Comparison of ENCODE assay signal across 1 cellular context in the genomic region with DNA sequence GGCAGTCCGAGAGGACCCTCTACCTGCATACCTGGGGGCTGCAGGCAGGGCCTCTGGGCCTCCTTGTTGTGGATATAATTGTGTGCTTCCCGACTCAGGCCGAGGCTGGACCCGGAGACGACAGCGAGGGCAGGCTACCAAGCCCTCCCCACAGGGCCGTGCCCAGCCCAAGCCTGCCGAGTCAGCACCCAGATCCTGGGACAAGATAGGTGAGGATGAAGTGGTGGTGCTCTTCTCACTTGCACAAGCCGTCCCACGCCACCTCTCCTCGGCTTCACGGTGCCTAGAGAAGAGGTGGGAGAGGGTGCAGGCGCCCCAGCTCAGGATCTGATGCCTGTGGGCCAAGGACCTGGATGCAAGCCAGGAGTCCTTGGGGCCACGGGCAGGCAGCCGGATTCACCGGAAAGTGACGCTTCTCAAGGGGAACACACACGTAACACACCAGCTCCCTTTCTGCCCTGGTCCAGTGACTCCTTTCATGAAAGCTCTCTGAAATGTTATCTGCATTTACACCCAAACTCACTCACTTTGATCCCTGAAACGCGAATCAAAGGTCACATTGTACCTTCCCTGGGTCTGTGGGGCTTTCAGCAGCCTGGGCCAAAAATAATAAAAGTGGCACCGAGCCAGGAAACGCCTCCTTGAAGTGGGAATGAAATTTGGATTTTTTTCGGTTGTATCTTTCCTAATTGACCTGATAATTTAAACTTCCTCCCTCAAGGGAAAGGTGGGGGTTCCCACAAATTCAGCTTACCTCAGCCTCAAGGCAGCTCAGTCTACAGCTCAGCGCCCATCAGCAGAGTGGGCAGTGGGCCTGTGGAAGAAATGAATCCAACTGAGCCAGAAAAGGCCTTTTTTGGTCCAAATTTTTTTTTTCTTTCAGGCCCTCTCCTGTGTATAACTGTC.
TF ChIP-seq lines count a peak whose summit lies in the region.

No MANE protein-coding gene starts in this region.

TF ChIP-seq in endothelial cell of umbilical vein, 7 proteins besides CTCF, POLR2A, EP300 and RAD21:
- TF ChIP-seq JUN (IDR thresholded peaks at IDR 0.05; ENCODE audit: borderline replicate concordance, insufficient read depth, insufficient read length, low read depth), result no peak
- peak; percentile 25 for TF ChIP-seq POLR2AphosphoS5 (IDR thresholded peaks at IDR 0.05; ENCODE audit: insufficient read depth, low read depth, low read length)
TF ChIP-seq in endothelial cell of umbilical vein: peak in this region for 1.
